25 cellular contexts compared by ENCODE assay signal in genomic region chr12:3071107-3071506, GRCh38. TPM values are rescaled to one million over a fixed set of nuclear protein-coding genes. Genes with fewer than 3 reads are reported as not detected.
A peak's percentile ranks its signal among the peaks of the same experiment; 100 is the strongest.
DNase-seq lines count a peak whose midpoint lies in the region; ATAC-seq and TF ChIP-seq lines count a peak whose summit lies in the region.
"Had no signal": no experiment of that assay in that cellular context is flagged by ENCODE, and none has a peak within 500 bp of the region (broad histone marks: within the 10 kb centered on the region; RNA-seq: fewer than 3 reads in every experiment).

No MANE protein-coding gene starts in this region.

- H3K27ac Mint-ChIP-seq in nephron: peak overlapping the region in 2 of 3 experiments; percentile 5 to 6
- H3K27ac Mint-ChIP-seq: activated naive CD8-positive, alpha-beta T cell treated with anti-CD3 and anti-CD28 coated beads for 36 hours; activated T-cell treated with anti-CD3 and anti-CD28 coated beads, Interleukin-2, amount 50 U/mL, for 72 hours; dendritic cell treated with granulocyte-macrophage colony-stimulating factor and Interleukin-4, amounts not matched to agents 40 ng/mL and 50 ng/mL, for 4 days; stimulated activated naive CD8-positive, alpha-beta T cell treated with anti-CD3 and anti-CD28 coated beads, Interleukin-15, amount 100 ng/mL, for 72 hours had no signal

- no peak overlapping the region for H3K9ac ChIP-seq in Karpas-422 (ENCODE audit: low read length)
- H3K9ac ChIP-seq: KMS-11 had no signal

- DNase-seq in DMS153 treated with DMSO at 0.1 percent for 48 hours (lab: John Stamatoyannopoulos, UW; ENCODE audit: unreplicated experiment): peak; percentile 29
- peak; percentile 38 for DNase-seq in NCI-H1436 treated with DMSO at 0.1 percent for 48 hours (lab: John Stamatoyannopoulos, UW)
- peak in 3 of 4 donors; percentile 63 to 74 (median 72) for DNase-seq in body of pancreas
- DNase-seq in HK-2 (ENCODE audit: unreplicated experiment): no peak
- no peak for DNase-seq in Karpas-422
- DNase-seq: activated CD8-positive, alpha-beta memory T cell treated with anti-CD3 and anti-CD28 coated beads for 24 hours; activated naive CD8-positive, alpha-beta T cell treated with anti-CD3 and anti-CD28 coated beads for 36 hours; activated T-cell treated with anti-CD3 and anti-CD28 coated beads, Interleukin-2, amount 50 U/mL, for 72 hours; CD4-positive, alpha-beta memory T cell; DND-41; left colon; mucosa of descending colon; NCI-H1048; stimulated activated CD4-positive, alpha-beta T cell treated with anti-CD3 and anti-CD28 coated beads, Interleukin-1b, Interleukin-23, amount 100 ng/mL, for 48 hours; stimulated activated naive CD8-positive, alpha-beta T cell treated with anti-CD3 and anti-CD28 coated beads, Interleukin-15, amount 100 ng/mL, for 72 hours; T-helper 2 cell had no signal

- no peaks in the 10 kb centered on the region for H4K20me1 ChIP-seq in Karpas-422 (ENCODE audit: insufficient read depth, low read depth, low read length)

- TF ChIP-seq POLR2A in body of pancreas (IDR thresholded peaks at IDR 0.05): no peak

- H3K4me1 Mint-ChIP-seq in nephron: peaks cover 21% of the 10 kb centered on the region

- no peak overlapping the region for H3K4me3 Mint-ChIP-seq in nephron
- H3K4me3 Mint-ChIP-seq: activated naive CD8-positive, alpha-beta T cell treated with anti-CD3 and anti-CD28 coated beads for 36 hours; activated T-cell treated with anti-CD3 and anti-CD28 coated beads, Interleukin-2, amount 50 U/mL, for 72 hours; CD4-positive, alpha-beta memory T cell; dendritic cell treated with granulocyte-macrophage colony-stimulating factor and Interleukin-4, amounts not matched to agents 40 ng/mL and 50 ng/mL, for 4 days; stimulated activated naive CD8-positive, alpha-beta T cell treated with anti-CD3 and anti-CD28 coated beads, Interleukin-15, amount 100 ng/mL, for 72 hours had no signal

- peaks cover 11% of the 10 kb centered on the region for H3K4me1 ChIP-seq in body of pancreas
- peaks cover 7% of the 10 kb centered on the region; the same call in 1 of the 2 replicates for H3K4me1 ChIP-seq in Karpas-422 (ENCODE audit: low read length)
- H3K4me1 ChIP-seq: breast epithelium had no signal

- 48 to 63% methylated on average over 8 of the region's 8 CpGs for WGBS in body of pancreas, 2 donors

- peak overlapping the region in 2 of 4 donors; percentile 17 to 54 for H3K27ac ChIP-seq in body of pancreas
- H3K27ac ChIP-seq in Karpas-422 (ENCODE audit: low read length): no peak overlapping the region
- H3K27ac ChIP-seq: breast epithelium, KMS-11, neutrophil, SJSA1, upper lobe of left lung had no signal

- H3K27me3 ChIP-seq in body of pancreas: no peaks in the 10 kb centered on the region
- no peaks in the 10 kb centered on the region for H3K27me3 ChIP-seq in Karpas-422 (ENCODE audit: low read length)
- H3K27me3 ChIP-seq: breast epithelium, SJSA1, upper lobe of left lung had no signal

- H3K4me3 ChIP-seq in body of pancreas (no peak overlapping the region), Karpas-422 (ENCODE audit: low read length) (no peak overlapping the region)
- H3K4me3 ChIP-seq: breast epithelium, mucosa of descending colon, SJSA1, upper lobe of left lung had no signal

- no peaks in the 10 kb centered on the region for H3K79me2 ChIP-seq in Karpas-422 (ENCODE audit: low read length)

- ATAC-seq in body of pancreas (no peak), HG02840 (IDR thresholded peaks at IDR 0.05; ENCODE audit: low FRiP score, unreplicated experiment) (no peak), HG03442 (IDR thresholded peaks at IDR 0.05; ENCODE audit: unreplicated experiment) (no peak)
- ATAC-seq: activated T-cell treated with anti-CD3 and anti-CD28 coated beads, Interleukin-2, amount 50 U/mL, for 72 hours; left colon; mucosa of descending colon; stimulated activated naive CD8-positive, alpha-beta T cell treated with anti-CD3 and anti-CD28 coated beads, Interleukin-15, amount 100 ng/mL, for 72 hours had no signal

- H3K9me2 ChIP-seq in Karpas-422 (replicated peaks; ENCODE audit: insufficient read depth, low read length): no peaks in the 10 kb centered on the region

- no peaks in the 10 kb centered on the region for H3K36me3 Mint-ChIP-seq in nephron (ENCODE audit: low read depth)
- H3K36me3 Mint-ChIP-seq: activated naive CD8-positive, alpha-beta T cell treated with anti-CD3 and anti-CD28 coated beads for 36 hours; CD4-positive, alpha-beta memory T cell had no signal

- H3K9me3 Mint-ChIP-seq in nephron: no peaks in the 10 kb centered on the region
- H3K9me3 Mint-ChIP-seq: activated naive CD8-positive, alpha-beta T cell treated with anti-CD3 and anti-CD28 coated beads for 36 hours; activated T-cell treated with anti-CD3 and anti-CD28 coated beads, Interleukin-2, amount 50 U/mL, for 72 hours; CD4-positive, alpha-beta memory T cell; dendritic cell treated with granulocyte-macrophage colony-stimulating factor and Interleukin-4, amounts not matched to agents 40 ng/mL and 50 ng/mL, for 4 days; stimulated activated naive CD8-positive, alpha-beta T cell treated with anti-CD3 and anti-CD28 coated beads, Interleukin-15, amount 100 ng/mL, for 72 hours had no signal

- H3K36me3 ChIP-seq in body of pancreas (replicated peaks in 1 of 2; ENCODE audit: insufficient read depth in 1 of 2, low read depth in 2 of 2) (no peaks in the 10 kb centered on the region), Karpas-422 (ENCODE audit: insufficient read depth, low read length) (no peaks in the 10 kb centered on the region)
- H3K36me3 ChIP-seq: breast epithelium, neutrophil, SJSA1, upper lobe of left lung had no signal

- H3K9me3 ChIP-seq in body of pancreas: no peaks in the 10 kb centered on the region
- no peaks in the 10 kb centered on the region for H3K9me3 ChIP-seq in Karpas-422 (ENCODE audit: low read length)
- H3K9me3 ChIP-seq: breast epithelium, mucosa of descending colon, neutrophil, SJSA1, upper lobe of left lung had no signal

- intact Hi-C loops in body of pancreas (cut with DNase I): no loop called here

- H3K4me2 ChIP-seq in Karpas-422 (ENCODE audit: low read depth, low read length, poor library complexity, severe bottlenecking): no peak overlapping the region
- H3K4me2 ChIP-seq: KMS-11 had no signal

- TF ChIP-seq CTCF in body of pancreas (IDR thresholded peaks at IDR 0.05) (no peak), nephron (IDR thresholded peaks at IDR 0.05; ENCODE audit: unreplicated experiment in 3 of 3) (no peak)

- no peak overlapping the region for H2AFZ ChIP-seq in Karpas-422 (ENCODE audit: low read length)

- H3K27me3 Mint-ChIP-seq in nephron (ENCODE audit: low read depth): peaks cover 30% of the 10 kb centered on the region

RNA-seq across cellular contexts. Expression of gene TSPAN9, which starts 6.1 kb away (rescaled TPM):
- 10 to 100 TPM; 14.0 to 18.5 TPM for total RNA-seq in body of pancreas
- 0.25 and 2.0 TPM in 2 replicates for total RNA-seq in Karpas-422 (2014; rRNA removed; shearing (Covaris generic); ENCODE audit: low replicate concordance)

Comparison
In these comparisons a context has a peak if more than half of its experiments do, and no peak if none do; other contexts are left out.
1. DNase-seq: peak in DMS153 treated with DMSO at 0.1 percent for 48 hours (single experiment), NCI-H1436 treated with DMSO at 0.1 percent for 48 hours (single experiment) and body of pancreas (3 of 4); none in HK-2 (single experiment) and Karpas-422 (single experiment).